1 cellular context compared by ENCODE assay signal in the genomic region with DNA sequence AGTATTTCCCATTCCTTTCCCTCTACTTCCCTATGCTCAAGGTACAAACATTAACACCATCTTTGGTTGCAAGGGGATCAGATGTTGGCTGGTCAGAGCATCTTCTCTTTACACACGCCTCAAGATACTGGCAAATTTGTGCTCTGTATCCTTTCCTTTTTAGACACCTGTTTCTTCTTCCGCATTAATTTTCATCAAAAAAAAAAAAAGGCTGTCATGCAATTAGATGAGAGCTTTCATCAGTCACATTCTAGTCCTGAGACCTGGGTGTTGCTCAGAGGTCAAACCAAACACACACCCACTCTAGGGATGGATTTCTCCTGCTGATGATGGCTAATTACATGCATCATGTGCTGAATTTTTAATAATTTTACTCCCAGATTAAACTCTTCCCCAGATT.
TF ChIP-seq lines count a peak whose summit lies in the region.

No MANE protein-coding gene starts in this region.

TF ChIP-seq in GM12878, 131 proteins besides CTCF, POLR2A, EP300 and RAD21:
- TF ChIP-seq FOXK2 (IDR thresholded peaks at IDR 0.05) = no peak
- TF ChIP-seq MYC (IDR thresholded peaks at IDR 0.05; ENCODE audit: insufficient read depth, insufficient read length, insufficient replicate concordance, low read length, severe bottlenecking) = no peak
- TF ChIP-seq, protein P1, sequence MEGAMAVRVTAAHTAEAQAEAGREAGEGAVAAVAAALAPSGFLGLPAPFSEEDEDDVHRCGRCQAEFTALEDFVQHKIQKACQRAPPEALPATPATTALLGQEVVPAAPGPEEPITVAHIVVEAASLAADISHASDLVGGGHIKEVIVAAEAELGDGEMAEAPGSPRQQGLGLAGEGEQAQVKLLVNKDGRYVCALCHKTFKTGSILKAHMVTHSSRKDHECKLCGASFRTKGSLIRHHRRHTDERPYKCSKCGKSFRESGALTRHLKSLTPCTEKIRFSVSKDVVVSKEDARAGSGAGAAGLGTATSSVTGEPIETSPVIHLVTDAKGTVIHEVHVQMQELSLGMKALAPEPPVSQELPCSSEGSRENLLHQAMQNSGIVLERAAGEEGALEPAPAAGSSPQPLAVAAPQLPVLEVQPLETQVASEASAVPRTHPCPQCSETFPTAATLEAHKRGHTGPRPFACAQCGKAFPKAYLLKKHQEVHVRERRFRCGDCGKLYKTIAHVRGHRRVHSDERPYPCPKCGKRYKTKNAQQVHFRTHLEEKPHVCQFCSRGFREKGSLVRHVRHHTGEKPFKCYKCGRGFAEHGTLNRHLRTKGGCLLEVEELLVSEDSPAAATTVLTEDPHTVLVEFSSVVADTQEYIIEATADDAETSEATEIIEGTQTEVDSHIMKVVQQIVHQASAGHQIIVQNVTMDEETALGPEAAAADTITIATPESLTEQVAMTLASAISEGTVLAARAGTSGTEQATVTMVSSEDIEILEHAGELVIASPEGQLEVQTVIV (IDR thresholded peaks at IDR 0.05; ENCODE audit: borderline replicate concordance, partially characterized antibody) = no peak
- TF ChIP-seq MTA3 (IDR thresholded peaks at IDR 0.05; ENCODE audit: borderline replicate concordance, low read length) = no peak
- no peak for TF ChIP-seq LARP7 (IDR thresholded peaks at IDR 0.05)
